Comparison of ENCODE assay signal across 22 cellular contexts in the genomic region with DNA sequence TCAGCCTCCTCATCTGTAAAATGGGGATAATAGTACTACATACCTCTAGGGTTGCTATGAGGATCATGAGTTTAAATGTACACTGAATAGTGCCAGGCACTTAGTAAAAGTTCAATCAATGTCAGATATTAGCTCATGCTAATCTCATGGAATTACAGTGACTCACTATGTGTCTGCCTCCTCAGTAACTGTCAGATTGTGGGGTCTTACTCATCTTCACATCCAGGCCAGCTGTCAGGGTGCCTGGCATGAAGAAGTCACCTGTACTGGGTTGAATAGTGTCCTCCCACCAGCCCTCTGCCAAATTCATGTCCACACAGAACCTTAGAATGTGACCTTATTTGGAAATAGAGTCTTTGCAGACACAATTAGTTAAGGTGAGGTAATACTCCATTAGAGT. TPM values are rescaled to one million over a fixed set of nuclear protein-coding genes. Genes with fewer than 3 reads are reported as not detected.
DNase-seq lines count a peak whose midpoint lies in the region; ATAC-seq and TF ChIP-seq lines count a peak whose summit lies in the region.
"Had no signal": no experiment of that assay in that cellular context is flagged by ENCODE, and none has a peak within 500 bp of the region (broad histone marks: within the 10 kb centered on the region; RNA-seq: fewer than 3 reads in every experiment).

No MANE protein-coding gene starts in this region.

- H3K27me3 Mint-ChIP-seq in activated naive CD4-positive, alpha-beta T cell treated with anti-CD3 and anti-CD28 coated beads, Interleukin-2, amount 50 U/mL, for 24 hours, result no peaks in the 10 kb centered on the region
- no peaks in the 10 kb centered on the region for H3K27me3 Mint-ChIP-seq in activated naive CD4-positive, alpha-beta T cell treated with anti-CD3 and anti-CD28 coated beads for 36 hours (ENCODE audit: low read depth)
- H3K27me3 Mint-ChIP-seq: CD4-positive, alpha-beta T cell had no signal

- H3K4me3 ChIP-seq in PC-3 (ENCODE audit: low read length), result no peak overlapping the region
- H3K4me3 ChIP-seq: cardiac muscle cell, thoracic aorta had no signal

- no peak for DNase-seq in activated naive CD4-positive, alpha-beta T cell treated with anti-CD3 and anti-CD28 coated beads for 36 hours
- DNase-seq in PC-3 (peak; percentile 14), foreskin keratinocyte (peak; percentile 51 to 65), putamen (ENCODE audit: low spot score) (no peak), cortex of kidney (lab: John Stamatoyannopoulos, UW) (no peak)
- no peak for DNase-seq in stimulated activated naive CD8-positive, alpha-beta T cell treated with anti-CD3 and anti-CD28 coated beads, Interleukin-15, Interleukin-2, amounts not matched to agents 100 U/mL and 50 U/mL, for 24 hours
- DNase-seq in stimulated activated CD4-positive, alpha-beta T cell treated with anti-CD3 and anti-CD28 coated beads, Interleukin-2, amount 100 ng/mL, for 24 hours, result no peak
- DNase-seq: activated T-cell treated with anti-CD3 and anti-CD28 coated beads, Interleukin-2, amount 50 U/mL, for 72 hours; CD4-positive, alpha-beta T cell; DMS79 treated with DMSO at 0.1 percent for 48 hours; left colon; NCI-H2029; NCI-H446 treated with DMSO at 0.1 percent for 48 hours; retina; SIG-M5; stimulated activated CD4-positive, alpha-beta T cell treated with anti-CD3 and anti-CD28 coated beads, Interleukin-12 subunit alpha, Interleukin-12 subunit beta, amount 100 ng/mL, for 4 hours; WERI-Rb-1 had no signal

- H4K20me1 ChIP-seq in PC-3 (ENCODE audit: low read length), result no peaks in the 10 kb centered on the region

- CTCF ChIA-PET in activated naive CD4-positive, alpha-beta T cell treated with anti-CD3 and anti-CD28 coated beads for 36 hours (lab: Charles Lee), result no interaction called here
- CTCF ChIA-PET in PC-3 (lab: Charles Lee), result no interaction called here

- intact Hi-C loops in activated naive CD4-positive, alpha-beta T cell treated with anti-CD3 and anti-CD28 coated beads for 36 hours (cut with micrococcal nuclease), result no loop called here
- intact Hi-C loops in PC-3 (cut with micrococcal nuclease), result no loop called here

- H3F3A ChIP-seq in PC-3 (ENCODE audit: low read length, unreplicated experiment), result no peaks in the 10 kb centered on the region

- no peaks in the 10 kb centered on the region for H3K27me3 ChIP-seq in PC-3 (ENCODE audit: low read length)
- no peaks in the 10 kb centered on the region for H3K27me3 ChIP-seq in foreskin keratinocyte
- H3K27me3 ChIP-seq: cardiac muscle cell had no signal

- H3K9ac ChIP-seq in PC-3 (ENCODE audit: low read length), result no peak overlapping the region

- H3K4me2 ChIP-seq in PC-3 (ENCODE audit: low read length), result no peak overlapping the region

- TF ChIP-seq CTCF in PC-3 (conservative IDR thresholded peaks at IDR 0.05; ENCODE audit: low read depth, low read length), result no peak
- no peak for TF ChIP-seq CTCF in foreskin keratinocyte (conservative IDR thresholded peaks at IDR 0.05)

- H3K27ac ChIP-seq in PC-3 (ENCODE audit: low read length) (no peak overlapping the region), foreskin keratinocyte (no peak overlapping the region)
- H3K27ac ChIP-seq: cardiac muscle cell, thoracic aorta, WERI-Rb-1 had no signal

- H3K9me3 ChIP-seq in PC-3 (ENCODE audit: low read length), result no peaks in the 10 kb centered on the region
- H3K9me3 ChIP-seq: thoracic aorta had no signal

- H3K4me1 Mint-ChIP-seq in activated naive CD4-positive, alpha-beta T cell treated with anti-CD3 and anti-CD28 coated beads, Interleukin-2, amount 50 U/mL, for 24 hours, result peaks cover 8% of the 10 kb centered on the region
- H3K4me1 Mint-ChIP-seq in activated naive CD4-positive, alpha-beta T cell treated with anti-CD3 and anti-CD28 coated beads for 36 hours (ENCODE audit: low read depth), result peaks cover 4% of the 10 kb centered on the region

- no peaks in the 10 kb centered on the region for H3K36me3 Mint-ChIP-seq in activated naive CD4-positive, alpha-beta T cell treated with anti-CD3 and anti-CD28 coated beads, Interleukin-2, amount 50 U/mL, for 24 hours
- H3K36me3 Mint-ChIP-seq in activated naive CD4-positive, alpha-beta T cell treated with anti-CD3 and anti-CD28 coated beads for 36 hours (ENCODE audit: low read depth), result no peaks in the 10 kb centered on the region
- H3K36me3 Mint-ChIP-seq: mesothelial cell of epicardium had no signal

- H3K27ac Mint-ChIP-seq in activated naive CD4-positive, alpha-beta T cell treated with anti-CD3 and anti-CD28 coated beads, Interleukin-2, amount 50 U/mL, for 24 hours, result peak overlapping the region; percentile 21
- H3K27ac Mint-ChIP-seq in activated naive CD4-positive, alpha-beta T cell treated with anti-CD3 and anti-CD28 coated beads for 36 hours, result no peak overlapping the region
- H3K27ac Mint-ChIP-seq: activated T-cell treated with anti-CD3 and anti-CD28 coated beads, Interleukin-2, amount 50 U/mL, for 72 hours; CD4-positive, alpha-beta T cell; IgD-negative memory B cell; mesothelial cell of epicardium had no signal

- H3K4me3 Mint-ChIP-seq in activated naive CD4-positive, alpha-beta T cell treated with anti-CD3 and anti-CD28 coated beads, Interleukin-2, amount 50 U/mL, for 24 hours, result no peak overlapping the region
- no peak overlapping the region for H3K4me3 Mint-ChIP-seq in activated naive CD4-positive, alpha-beta T cell treated with anti-CD3 and anti-CD28 coated beads for 36 hours
- H3K4me3 Mint-ChIP-seq: activated T-cell treated with anti-CD3 and anti-CD28 coated beads, Interleukin-2, amount 50 U/mL, for 72 hours; CD4-positive, alpha-beta T cell; mesothelial cell of epicardium had no signal

- H3K9me3 Mint-ChIP-seq in activated naive CD4-positive, alpha-beta T cell treated with anti-CD3 and anti-CD28 coated beads, Interleukin-2, amount 50 U/mL, for 24 hours, result no peaks in the 10 kb centered on the region
- peaks cover 5% of the 10 kb centered on the region for H3K9me3 Mint-ChIP-seq in activated naive CD4-positive, alpha-beta T cell treated with anti-CD3 and anti-CD28 coated beads for 36 hours
- H3K9me3 Mint-ChIP-seq: CD4-positive, alpha-beta T cell had no signal

- no peak overlapping the region for H2AFZ ChIP-seq in PC-3 (ENCODE audit: low read length)

- POLR2A ChIA-PET in PC-3 (lab: Charles Lee; ENCODE audit: unreplicated experiment), result no interaction called here

- H3K4me1 ChIP-seq in PC-3 (ENCODE audit: insufficient read depth, low read length) (no peaks in the 10 kb centered on the region), foreskin keratinocyte (no peaks in the 10 kb centered on the region)

- ATAC-seq in PC-3, result no peak
- ATAC-seq in foreskin keratinocyte, result peak; percentile 88
- peak; percentile 71 for ATAC-seq in stimulated activated naive CD8-positive, alpha-beta T cell treated with anti-CD3 and anti-CD28 coated beads, Interleukin-15, Interleukin-2, amounts not matched to agents 100 U/mL and 50 U/mL, for 24 hours
- ATAC-seq: left colon had no signal

- no peaks in the 10 kb centered on the region for H3K9me2 ChIP-seq in PC-3 (replicated peaks; ENCODE audit: low read length)

- no peaks in the 10 kb centered on the region for H3K79me2 ChIP-seq in PC-3 (ENCODE audit: low read length)

- BruUV-seq in PC-3 (replicated peaks; lab: Mats Ljungman, UMichigan), result no TSS peak

- H3K36me3 ChIP-seq in PC-3 (ENCODE audit: low read depth, low read length), result no peaks in the 10 kb centered on the region
- H3K36me3 ChIP-seq: cardiac muscle cell, thoracic aorta, WERI-Rb-1 had no signal

RNA-seq across cellular contexts. Expression of gene STIM2, which starts 54.3 kb away (rescaled TPM):
- 10 to 100 TPM; 40.5 to 43.1 TPM for total RNA-seq in activated naive CD4-positive, alpha-beta T cell treated with anti-CD3 and anti-CD28 coated beads for 36 hours
- 15.5 and 16.9 TPM in 2 replicates for total RNA-seq in PC-3 (2014; rRNA removed)
- 18.0 and 18.7 TPM in 2 replicates for total RNA-seq in foreskin keratinocyte
- 8.4 and 8.6 TPM in 2 replicates for polyA plus RNA-seq in foreskin keratinocyte

Comparison
In these comparisons a context has a peak if more than half of its experiments do, and no peak if none do; other contexts are left out.
1. DNase-seq: peak in PC-3 (single experiment) and foreskin keratinocyte (2 of 2); none in activated naive CD4-positive, alpha-beta T cell treated with anti-CD3 and anti-CD28 coated beads for 36 hours (single experiment), stimulated activated naive CD8-positive, alpha-beta T cell treated with anti-CD3 and anti-CD28 coated beads, Interleukin-15, Interleukin-2, amounts not matched to agents 100 U/mL and 50 U/mL, for 24 hours (single experiment), putamen (single experiment), cortex of kidney (single experiment) and stimulated activated CD4-positive, alpha-beta T cell treated with anti-CD3 and anti-CD28 coated beads, Interleukin-2, amount 100 ng/mL, for 24 hours (0 of 2).